ENCODE assay signal across 19 cellular contexts in the genomic region with DNA sequence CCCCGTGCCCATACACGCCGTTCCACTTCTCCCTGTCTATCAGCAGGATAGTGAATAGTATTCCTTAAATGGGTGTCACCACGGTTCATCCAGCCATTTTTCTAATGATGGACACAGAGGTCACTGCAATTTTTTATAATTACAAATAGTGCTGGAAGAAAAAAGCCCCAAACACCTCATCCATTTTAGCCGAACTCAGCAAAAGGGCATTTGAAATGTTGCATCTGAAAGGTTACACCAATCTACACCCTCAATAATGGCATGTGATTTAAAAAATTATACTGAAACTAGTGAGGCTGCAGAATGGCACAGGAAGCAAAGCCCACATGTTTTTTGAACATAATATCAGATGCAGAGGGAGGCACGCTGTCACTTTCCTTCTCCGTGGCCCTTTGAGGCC. TPM values are rescaled to one million over a fixed set of nuclear protein-coding genes. Genes with fewer than 3 reads are reported as not detected.
"Had no signal": no experiment of that assay in that cellular context is flagged by ENCODE, and none has a peak within 500 bp of the region (broad histone marks: within the 10 kb centered on the region; RNA-seq: fewer than 3 reads in every experiment).

No MANE protein-coding gene starts in this region.

- DNase-seq: colonic mucosa; dermis blood vessel endothelial cell; effector CD4-positive, alpha-beta T cell; endodermal cell; erythroblast; foreskin keratinocyte; left colon; mucosa of descending colon; naive thymus-derived CD8-positive, alpha-beta T cell; sigmoid colon; stimulated activated CD4-positive, alpha-beta T cell treated with anti-CD3 and anti-CD28 coated beads, Interleukin-2, amount 100 ng/mL, for 24 hours; stimulated activated CD4-positive, alpha-beta T cell treated with anti-CD3 and anti-CD28 coated beads, Interleukin-4, amount 100 ng/mL, for 4 hours; stimulated activated naive B cell treated with anti-CD40 and anti-IgM and Interleukin-4, amounts not matched to agents 10 μg/mL and 1 μg/mL and 100 μg/mL, for 72 hours; stimulated activated naive CD8-positive, alpha-beta T cell treated with anti-CD3 and anti-CD28 coated beads, Interleukin-15, amount 100 ng/mL, for 72 hours; testis had no signal

- H3K9me3 Mint-ChIP-seq: endodermal cell; naive thymus-derived CD8-positive, alpha-beta T cell; stimulated activated naive B cell treated with anti-CD40 and anti-IgM and Interleukin-4, amounts not matched to agents 10 μg/mL and 1 μg/mL and 100 μg/mL, for 72 hours; stimulated activated naive CD8-positive, alpha-beta T cell treated with anti-CD3 and anti-CD28 coated beads, Interleukin-15, amount 100 ng/mL, for 72 hours had no signal

- H3K9me3 ChIP-seq: colonic mucosa, heart left ventricle, mucosa of descending colon, psoas muscle, sigmoid colon, testis, tibial nerve had no signal

- ATAC-seq: foreskin keratinocyte; heart left ventricle; left colon; mucosa of descending colon; naive thymus-derived CD8-positive, alpha-beta T cell; psoas muscle; stimulated activated naive B cell treated with anti-CD40 and anti-IgM and Interleukin-4, amounts not matched to agents 10 μg/mL and 1 μg/mL and 100 μg/mL, for 72 hours; stimulated activated naive CD8-positive, alpha-beta T cell treated with anti-CD3 and anti-CD28 coated beads, Interleukin-15, amount 100 ng/mL, for 72 hours had no signal

- H3K4me3 ChIP-seq: colonic mucosa, heart left ventricle, mucosa of descending colon, psoas muscle, sigmoid colon, skin epidermis, testis, tibial nerve had no signal

- H3K36me3 ChIP-seq: colonic mucosa, heart left ventricle, sigmoid colon, tibial nerve had no signal

- H3K27me3 ChIP-seq: colonic mucosa, testis, tibial nerve had no signal

- H3K4me3 Mint-ChIP-seq: endodermal cell; naive thymus-derived CD8-positive, alpha-beta T cell; stimulated activated naive B cell treated with anti-CD40 and anti-IgM and Interleukin-4, amounts not matched to agents 10 μg/mL and 1 μg/mL and 100 μg/mL, for 72 hours; stimulated activated naive CD8-positive, alpha-beta T cell treated with anti-CD3 and anti-CD28 coated beads, Interleukin-15, amount 100 ng/mL, for 72 hours had no signal

- H3K27ac ChIP-seq: colonic mucosa, foreskin keratinocyte, heart left ventricle, psoas muscle, sigmoid colon, skin epidermis, testis, tibial nerve had no signal

- H3K27ac Mint-ChIP-seq: endodermal cell; naive thymus-derived CD8-positive, alpha-beta T cell; stimulated activated naive B cell treated with anti-CD40 and anti-IgM and Interleukin-4, amounts not matched to agents 10 μg/mL and 1 μg/mL and 100 μg/mL, for 72 hours had no signal

- H3K36me3 Mint-ChIP-seq: naive thymus-derived CD8-positive, alpha-beta T cell; stimulated activated naive B cell treated with anti-CD40 and anti-IgM and Interleukin-4, amounts not matched to agents 10 μg/mL and 1 μg/mL and 100 μg/mL, for 72 hours had no signal

- H3K4me1 ChIP-seq: colonic mucosa, foreskin keratinocyte, heart left ventricle, psoas muscle, sigmoid colon, testis, tibial nerve had no signal

- H3K4me1 Mint-ChIP-seq: stimulated activated naive B cell treated with anti-CD40 and anti-IgM and Interleukin-4, amounts not matched to agents 10 μg/mL and 1 μg/mL and 100 μg/mL, for 72 hours; stimulated activated naive CD8-positive, alpha-beta T cell treated with anti-CD3 and anti-CD28 coated beads, Interleukin-15, amount 100 ng/mL, for 72 hours had no signal

RNA-seq across cellular contexts. Expression of a gene that starts 39.1 kb away (rescaled TPM):
- total RNA-seq: naive thymus-derived CD8-positive, alpha-beta T cell had no signal
- polyA plus RNA-seq: naive thymus-derived CD8-positive, alpha-beta T cell had no signal
